14 cellular contexts compared by ENCODE assay signal in genomic region chr12:212799-213526, GRCh38. TPM values are rescaled to one million over a fixed set of nuclear protein-coding genes. Genes with fewer than 3 reads are reported as not detected.
DNase-seq lines count a peak whose midpoint lies in the region; ATAC-seq and TF ChIP-seq lines count a peak whose summit lies in the region.
"Had no signal": no experiment of that assay in that cellular context is flagged by ENCODE, and none has a peak within 500 bp of the region (broad histone marks: within the 10 kb centered on the region; RNA-seq: fewer than 3 reads in every experiment).

No MANE protein-coding gene starts in this region.

- TF ChIP-seq CTCF in parathyroid adenoma (IDR thresholded peaks at IDR 0.05) = no peak

- WGBS in right cardiac atrium = 50% methylated on average over 21 of the region's 21 CpGs

- H3K27ac ChIP-seq in BLaER1 = no peak overlapping the region
- H3K27ac ChIP-seq in right cardiac atrium (ENCODE audit: low read length) = no peak overlapping the region
- H3K27ac ChIP-seq in parathyroid adenoma = no peak overlapping the region

- H2AFZ ChIP-seq in parathyroid adenoma = peak overlapping the region; percentile 61

- peak; percentile 36 for DNase-seq in NCI-H69 (lab: John Stamatoyannopoulos, UW)
- DNase-seq in right cardiac atrium = peak; percentile 49 to 84 (median 71)
- no peak for DNase-seq in NCI-H446 treated with DMSO at 0.1 percent for 48 hours (lab: John Stamatoyannopoulos, UW)
- no peak for DNase-seq in DMS153 (lab: John Stamatoyannopoulos, UW)
- no peak for DNase-seq in Kasumi-1 (lab: John Stamatoyannopoulos, UW)
- no peak for DNase-seq in NCI-H2227 treated with DMSO at 0.1 percent for 48 hours (lab: John Stamatoyannopoulos, UW)
- DNase-seq: activated CD8-positive, alpha-beta memory T cell treated with anti-CD3 and anti-CD28 coated beads for 24 hours; CD8-positive, alpha-beta T cell; effector memory CD8-positive, alpha-beta T cell; NK-92 treated with Interleukin-12 subunit alpha and Interleukin-12 subunit beta, amount 100 ng/mL, for 24 hours; stimulated activated naive CD8-positive, alpha-beta T cell treated with anti-CD3 and anti-CD28 coated beads, Interleukin-15, Interleukin-2, amounts not matched to agents 100 U/mL and 50 U/mL, for 24 hours had no signal

- H3K36me3 ChIP-seq in BLaER1 (no peaks in the 10 kb centered on the region), parathyroid adenoma (ENCODE audit: control insufficient read depth, insufficient read depth, low read length) (no peaks in the 10 kb centered on the region)
- H3K36me3 ChIP-seq: heart right ventricle had no signal

- no peaks in the 10 kb centered on the region for H4K20me1 ChIP-seq in BLaER1

- intact Hi-C loops in right cardiac atrium (cut with DNase I) = no loop called here

- H3K9ac ChIP-seq in BLaER1 (no peak overlapping the region), parathyroid adenoma (no peak overlapping the region)

- H3K4me3 ChIP-seq in BLaER1 (no peak overlapping the region), right cardiac atrium (ENCODE audit: low read length) (no peak overlapping the region), parathyroid adenoma (ENCODE audit: low read depth, low read length) (no peak overlapping the region)

- H3K4me1 ChIP-seq in BLaER1 (peaks cover 33% of the 10 kb centered on the region), right cardiac atrium (ENCODE audit: control insufficient read depth, insufficient read depth, low read length) (no peaks in the 10 kb centered on the region), parathyroid adenoma (peaks cover 26% of the 10 kb centered on the region)

- H3K79me2 ChIP-seq in parathyroid adenoma = no peaks in the 10 kb centered on the region

- no peaks in the 10 kb centered on the region for H3K9me3 ChIP-seq in BLaER1
- no peaks in the 10 kb centered on the region for H3K9me3 ChIP-seq in right cardiac atrium (ENCODE audit: control insufficient read depth, low read length)
- no peaks in the 10 kb centered on the region for H3K9me3 ChIP-seq in parathyroid adenoma (ENCODE audit: control insufficient read depth, low read length)
- H3K9me3 ChIP-seq: heart right ventricle had no signal

- ATAC-seq in right cardiac atrium = peak; percentile 20 to 29
- ATAC-seq: CD8-positive, alpha-beta T cell; effector memory CD8-positive, alpha-beta T cell; stimulated activated naive CD8-positive, alpha-beta T cell treated with anti-CD3 and anti-CD28 coated beads, Interleukin-15, Interleukin-2, amounts not matched to agents 100 U/mL and 50 U/mL, for 24 hours had no signal

- H3K4me2 ChIP-seq in BLaER1 = peak overlapping the region; percentile 64
- H3K4me2 ChIP-seq in parathyroid adenoma (ENCODE audit: low read length) = no peak overlapping the region

- H3K27me3 ChIP-seq in BLaER1 (peaks cover 12% of the 10 kb centered on the region; the same call in 1 of the 2 replicates), right cardiac atrium (ENCODE audit: control insufficient read depth, insufficient read depth) (no peaks in the 10 kb centered on the region), parathyroid adenoma (ENCODE audit: control insufficient read depth, insufficient read depth, low read length) (no peaks in the 10 kb centered on the region)

RNA-seq across cellular contexts. Expression of gene SLC6A12, which starts 1.0 kb away (rescaled TPM):
- 1 to 10 TPM in 3 of 4 donors, under 1 TPM in 1; 0.89 to 2.9 (median 1.3) TPM for total RNA-seq in right cardiac atrium
- polyA plus RNA-seq in right cardiac atrium = 0.20 TPM
- total RNA-seq: CD8-positive, alpha-beta T cell had no signal

RNA-seq across cellular contexts. Expression of gene SLC6A13, which starts 49.7 kb away (rescaled TPM):
- 1 to 10 TPM; 2.6 to 5.8 (median 3.6) TPM for total RNA-seq in right cardiac atrium
- 2.1 TPM for polyA plus RNA-seq in right cardiac atrium
- total RNA-seq: CD8-positive, alpha-beta T cell had no signal

Comparison
In these comparisons a context has a peak if more than half of its experiments do, and no peak if none do; other contexts are left out.
1. DNase-seq: peak in NCI-H69 (single experiment) and right cardiac atrium (3 of 3); none in NCI-H446 treated with DMSO at 0.1 percent for 48 hours (single experiment), DMS153 (single experiment), Kasumi-1 (0 of 2) and NCI-H2227 treated with DMSO at 0.1 percent for 48 hours (single experiment).